Comparison of ENCODE assay signal across 1 cellular context in genomic region chr3:38130631-38131065, GRCh38.
TF ChIP-seq lines count a peak whose summit lies in the region.

No MANE protein-coding gene starts in this region.

TF ChIP-seq in HepG2, 621 proteins besides CTCF, POLR2A, EP300 and RAD21 (continued from another document and continues in another):
- TF ChIP-seq ZNF800 (CRISPR knock-in tag; IDR thresholded peaks at IDR 0.05) (peak; percentile 40; the same call in 1 of the 2 replicates), ZNF75D (CRISPR knock-in tag; IDR thresholded peaks at IDR 0.05; ENCODE audit: borderline replicate concordance) (no peak), DR1 (CRISPR knock-in tag; IDR thresholded peaks at IDR 0.05) (no peak), ZBTB49 (CRISPR knock-in tag; IDR thresholded peaks at IDR 0.05; ENCODE audit: borderline replicate concordance) (no peak), ZNF180 (CRISPR knock-in tag; IDR thresholded peaks at IDR 0.05; ENCODE audit: borderline replicate concordance, low read depth) (no peak), WIZ (CRISPR knock-in tag; IDR thresholded peaks at IDR 0.05) (no peak), MEIS2 (CRISPR knock-in tag; IDR thresholded peaks at IDR 0.05) (peak; percentile 98), KLF16 (CRISPR knock-in tag; IDR thresholded peaks at IDR 0.05) (0 out of 4 replicates have a peak, but pooled peaks of 1 of the 2 experiments have one; percentile 54), ZFP36 (IDR thresholded peaks at IDR 0.05; ENCODE audit: borderline replicate concordance, low read depth, low read length, partially characterized antibody) (no peak), ATF3 (CRISPR knock-in tag; IDR thresholded peaks at IDR 0.05) (no peak), ZNF564 (CRISPR knock-in tag; IDR thresholded peaks at IDR 0.05) (no peak), HINFP (CRISPR knock-in tag; IDR thresholded peaks at IDR 0.05; ENCODE audit: low read depth) (no peak), ZNF710 (CRISPR knock-in tag; IDR thresholded peaks at IDR 0.05; ENCODE audit: borderline replicate concordance) (no peak; the same call in 1 of the 2 replicates), NFAT5 (CRISPR knock-in tag; IDR thresholded peaks at IDR 0.05) (no peak), FOXJ3 (CRISPR knock-in tag; IDR thresholded peaks at IDR 0.05; ENCODE audit: borderline replicate concordance) (peak; percentile 70; the same call in 1 of the 2 replicates), REL (CRISPR knock-in tag; conservative IDR thresholded peaks at IDR 0.05) (no peak), PITX1 (CRISPR knock-in tag; IDR thresholded peaks at IDR 0.05) (peak; percentile 59), AFF4 (CRISPR knock-in tag; IDR thresholded peaks at IDR 0.05) (no peak), LRRFIP1 (CRISPR knock-in tag; conservative IDR thresholded peaks at IDR 0.05) (no peak), NFIB (CRISPR knock-in tag; IDR thresholded peaks at IDR 0.05; ENCODE audit: borderline replicate concordance) (no peak), MIXL1 (CRISPR knock-in tag; IDR thresholded peaks at IDR 0.05) (peak; percentile 62; the same call in 1 of the 2 replicates), SRSF4 (IDR thresholded peaks at IDR 0.05; ENCODE audit: low read depth, low read length, poor library complexity, severe bottlenecking) (no peak), ZNF776 (CRISPR knock-in tag; IDR thresholded peaks at IDR 0.05) (no peak), ZNF792 (CRISPR knock-in tag; IDR thresholded peaks at IDR 0.05) (no peak), ZBTB37 (CRISPR knock-in tag; IDR thresholded peaks at IDR 0.05) (no peak), MLX (CRISPR knock-in tag; IDR thresholded peaks at IDR 0.05) (peak; percentile 65), RAD51 (IDR thresholded peaks at IDR 0.05; ENCODE audit: borderline replicate concordance) (no peak), MYC (CRISPR knock-in tag; IDR thresholded peaks at IDR 0.05; ENCODE audit: borderline replicate concordance) (no peak)
